25 cellular contexts compared by ENCODE assay signal in the genomic region with DNA sequence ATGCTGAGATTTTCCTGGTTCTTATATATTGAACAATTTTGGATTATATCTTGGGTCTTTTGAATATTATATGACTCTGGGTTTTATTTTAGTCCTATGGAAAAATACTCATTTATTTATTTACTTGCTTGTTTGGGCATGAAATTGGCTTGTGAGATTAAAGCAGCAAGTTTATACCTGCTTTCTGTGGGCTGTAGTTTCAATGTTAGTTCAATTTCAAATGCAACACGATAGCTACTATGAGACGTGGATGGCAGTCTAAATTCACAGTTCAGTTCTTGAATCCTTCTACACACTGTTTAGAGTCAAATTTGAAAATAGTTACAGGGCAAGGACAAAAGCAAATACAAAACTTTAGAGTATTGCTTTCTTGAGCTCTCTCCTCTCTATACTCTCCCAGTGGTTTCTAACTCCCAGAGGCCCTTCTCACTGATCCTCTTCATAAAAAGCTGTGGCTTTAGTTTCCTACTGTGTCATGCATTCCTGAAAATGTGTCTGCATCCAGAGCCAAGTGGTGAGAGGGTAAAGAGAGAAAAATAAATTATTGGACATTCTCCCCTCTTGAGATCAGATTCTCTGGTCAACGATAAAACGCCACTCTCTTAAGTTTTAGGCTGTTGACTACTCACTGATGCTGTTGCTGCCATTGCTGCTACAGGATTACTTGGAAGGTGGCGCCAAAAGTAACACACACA. TPM values are rescaled to one million over a fixed set of nuclear protein-coding genes. Genes with fewer than 3 reads are reported as not detected.
DNase-seq lines count a peak whose midpoint lies in the region; ATAC-seq and TF ChIP-seq lines count a peak whose summit lies in the region.
"Had no signal": no experiment of that assay in that cellular context is flagged by ENCODE, and none has a peak within 500 bp of the region (broad histone marks: within the 10 kb centered on the region; RNA-seq: fewer than 3 reads in every experiment).

No MANE protein-coding gene starts in this region.

- no peak overlapping the region for H3K18ac ChIP-seq in H9 (ENCODE audit: insufficient read length, low read depth, low read length)

- no peaks in the 10 kb centered on the region for H3K9me3 ChIP-seq in H9 (ENCODE audit: control insufficient read depth, low read depth, low read length)
- H3K9me3 ChIP-seq: A549, left lung, SJCRH30, transverse colon had no signal

- H3K4me3 Mint-ChIP-seq in H9, result no peak overlapping the region
- H3K4me3 Mint-ChIP-seq in activated CD8-positive, alpha-beta T cell treated with anti-CD3 and anti-CD28 coated beads, Interleukin-2, amount 10 ng/mL, durations not matched to agents 7 days and 5 days, result no peak overlapping the region
- H3K4me3 Mint-ChIP-seq: CD4-positive, alpha-beta T cell had no signal

- H3K4ac ChIP-seq in H9 (ENCODE audit: low read depth, low read length), result no peak overlapping the region

- no peak overlapping the region for H2BK20ac ChIP-seq in H9 (ENCODE audit: low read depth, low read length, poor library complexity, severe bottlenecking)

- DNase-seq in AG08395 (ENCODE audit: low spot score) (peak; percentile 30), H9 (no peak), astrocyte of the hippocampus (ENCODE audit: low read depth, low spot score) (peak; percentile 37), foreskin keratinocyte (peak; percentile 42 to 75), T1000 (lab: John Stamatoyannopoulos, UW) (no peak)
- DNase-seq in activated CD8-positive, alpha-beta T cell treated with anti-CD3 and anti-CD28 coated beads, Interleukin-2, amount 10 ng/mL, durations not matched to agents 7 days and 5 days, result no peak
- DNase-seq: activated CD8-positive, alpha-beta memory T cell treated with anti-CD3 and anti-CD28 coated beads, Interleukin-2, amount 50 U/mL, for 4 hours; activated effector memory CD4-positive, alpha-beta T cell treated with anti-CD3 and anti-CD28 coated beads, Interleukin-2, amount 50 U/mL, for 16 hours; amniotic stem cell; CD4-positive, alpha-beta T cell; HCEC 1CT; KBM-7; left lung; NCI-H1105 treated with DMSO at 0.1 percent for 48 hours; NCI-H2171 treated with DMSO at 0.1 percent for 48 hours; NCI-H748 treated with DMSO at 0.1 percent for 48 hours; PC-3; right cardiac atrium; stimulated activated naive CD8-positive, alpha-beta T cell treated with anti-CD3 and anti-CD28 coated beads, Interleukin-15, Interleukin-2, amounts not matched to agents 100 U/mL and 50 U/mL, for 24 hours; T-helper 2 cell; transverse colon had no signal

- CTCF ChIA-PET in activated CD8-positive, alpha-beta T cell treated with anti-CD3 and anti-CD28 coated beads, Interleukin-2, amount 10 ng/mL, durations not matched to agents 7 days and 5 days (lab: Charles Lee), result no interaction called here

- no peaks in the 10 kb centered on the region for H3K27me3 ChIP-seq in H9 (ENCODE audit: insufficient read depth, low read length)
- no peaks in the 10 kb centered on the region for H3K27me3 ChIP-seq in foreskin keratinocyte
- H3K27me3 ChIP-seq: SJCRH30, transverse colon had no signal

- no peak overlapping the region for H4K8ac ChIP-seq in H9 (replicated peaks; ENCODE audit: insufficient read length, low read depth, low read length)

- H3K36me3 Mint-ChIP-seq in H9 (ENCODE audit: insufficient read depth in 1 of 3, low read depth in 3 of 3), result no peaks in the 10 kb centered on the region
- no peaks in the 10 kb centered on the region for H3K36me3 Mint-ChIP-seq in activated CD8-positive, alpha-beta T cell treated with anti-CD3 and anti-CD28 coated beads, Interleukin-2, amount 10 ng/mL, durations not matched to agents 7 days and 5 days (ENCODE audit: low read depth)

- no peak overlapping the region for H2BK12ac ChIP-seq in H9 (ENCODE audit: insufficient read length, low read depth, low read length)

- H3K14ac ChIP-seq in H9 (ENCODE audit: insufficient read depth, low read length), result no peak overlapping the region

- no peaks in the 10 kb centered on the region for H3K79me2 ChIP-seq in H9 (ENCODE audit: insufficient read depth, low read length)

- no peaks in the 10 kb centered on the region for H3K9me3 Mint-ChIP-seq in H9
- no peaks in the 10 kb centered on the region for H3K9me3 Mint-ChIP-seq in activated CD8-positive, alpha-beta T cell treated with anti-CD3 and anti-CD28 coated beads, Interleukin-2, amount 10 ng/mL, durations not matched to agents 7 days and 5 days (ENCODE audit: insufficient read depth)
- H3K9me3 Mint-ChIP-seq: CD4-positive, alpha-beta T cell had no signal

- H2AK5ac ChIP-seq in H9 (ENCODE audit: insufficient read length, low read length), result no peak overlapping the region

- H3K79me1 ChIP-seq in H9 (ENCODE audit: insufficient read depth, low read depth, low read length, poor library complexity, severe bottlenecking), result no peaks in the 10 kb centered on the region

- H2AFZ ChIP-seq in H9 (ENCODE audit: low read length), result no peak overlapping the region

- peaks cover 0 to 3% of the 10 kb centered on the region in 2 experiments; a peak in 2 of 4 replicates for H3K4me1 Mint-ChIP-seq in H9
- H3K4me1 Mint-ChIP-seq in activated CD8-positive, alpha-beta T cell treated with anti-CD3 and anti-CD28 coated beads, Interleukin-2, amount 10 ng/mL, durations not matched to agents 7 days and 5 days (ENCODE audit: low read depth), result peaks cover 6% of the 10 kb centered on the region

- H3K27ac ChIP-seq in H9 (ENCODE audit: insufficient read length, low read depth, low read length) (no peak overlapping the region), foreskin keratinocyte (no peak overlapping the region)
- H3K27ac ChIP-seq: A549, left lung, SJCRH30, transverse colon had no signal

- no peak overlapping the region for H3K23ac ChIP-seq in H9 (ENCODE audit: insufficient read length, low read depth, low read length)

- H4K5ac ChIP-seq in H9 (ENCODE audit: insufficient read length, low read depth, low read length), result no peak overlapping the region

- no CpG with 5 or more reads among the region's 5 CpGs for WGBS in H9 (ENCODE audit: extremely low coverage, insufficient read length, low lambda C conversion rate)

- H3K23me2 ChIP-seq in H9 (ENCODE audit: insufficient read length, low read depth, low read length, poor library complexity, severe bottlenecking), result no peaks in the 10 kb centered on the region

- H2BK5ac ChIP-seq in H9 (ENCODE audit: insufficient read length, low read length), result no peak overlapping the region

- TF ChIP-seq CTCF in H9 (conservative IDR thresholded peaks at IDR 0.05), result no peak
- TF ChIP-seq CTCF in foreskin keratinocyte (conservative IDR thresholded peaks at IDR 0.05), result no peak

- no peak overlapping the region for H3K56ac ChIP-seq in H9 (ENCODE audit: insufficient read length, low read depth, low read length)

- H3K27ac Mint-ChIP-seq in H9, result peak overlapping the region in 2 of 3 experiments; percentile 31 to 44; a peak in 2 of 7 replicates
- H3K27ac Mint-ChIP-seq in activated CD8-positive, alpha-beta T cell treated with anti-CD3 and anti-CD28 coated beads, Interleukin-2, amount 10 ng/mL, durations not matched to agents 7 days and 5 days, result no peak overlapping the region
- H3K27ac Mint-ChIP-seq: CD4-positive, alpha-beta T cell had no signal

- POLR2A ChIA-PET in activated CD8-positive, alpha-beta T cell treated with anti-CD3 and anti-CD28 coated beads, Interleukin-2, amount 10 ng/mL, durations not matched to agents 7 days and 5 days (lab: Charles Lee), result no interaction called here

- peak; percentile 44 for ATAC-seq in foreskin keratinocyte
- no peak for ATAC-seq in HG03139 (IDR thresholded peaks at IDR 0.05; ENCODE audit: unreplicated experiment)
- ATAC-seq in activated CD8-positive, alpha-beta T cell treated with anti-CD3 and anti-CD28 coated beads, Interleukin-2, amount 10 ng/mL, durations not matched to agents 7 days and 5 days, result no peak
- no peak for ATAC-seq in GM19035 (IDR thresholded peaks at IDR 0.05; ENCODE audit: unreplicated experiment)
- ATAC-seq: A549; left lung; PC-3; right cardiac atrium; stimulated activated naive CD8-positive, alpha-beta T cell treated with anti-CD3 and anti-CD28 coated beads, Interleukin-15, Interleukin-2, amounts not matched to agents 100 U/mL and 50 U/mL, for 24 hours had no signal

- no peak overlapping the region for H2BK15ac ChIP-seq in H9 (ENCODE audit: low read depth, low read length)

- no peak overlapping the region for H3T11ph ChIP-seq in H9 (ENCODE audit: low read length)

- no peak overlapping the region for H3K4me2 ChIP-seq in H9 (ENCODE audit: insufficient read depth, insufficient read length, low read length)
- H3K4me2 ChIP-seq: A549 had no signal

- H4K91ac ChIP-seq in H9 (ENCODE audit: insufficient read length, low read depth, low read length), result no peak overlapping the region

- H3K9ac ChIP-seq in H9 (ENCODE audit: extremely low read depth, insufficient read length, low read length), result no peak overlapping the region

- H3K27me3 Mint-ChIP-seq in H9 (ENCODE audit: low read depth), result no peaks in the 10 kb centered on the region
- no peaks in the 10 kb centered on the region for H3K27me3 Mint-ChIP-seq in activated CD8-positive, alpha-beta T cell treated with anti-CD3 and anti-CD28 coated beads, Interleukin-2, amount 10 ng/mL, durations not matched to agents 7 days and 5 days (ENCODE audit: low read depth)
- H3K27me3 Mint-ChIP-seq: CD4-positive, alpha-beta T cell had no signal

- H4K20me1 ChIP-seq in H9 (ENCODE audit: control insufficient read depth, insufficient read depth, insufficient read length), result no peaks in the 10 kb centered on the region

- H3K4me1 ChIP-seq in H9 (ENCODE audit: insufficient read depth, low read length) (no peaks in the 10 kb centered on the region), foreskin keratinocyte (peaks cover 8% of the 10 kb centered on the region)
- H3K4me1 ChIP-seq: A549, left lung, SJCRH30, transverse colon had no signal

- H2BK120ac ChIP-seq in H9 (ENCODE audit: low read depth, low read length, poor library complexity, severe bottlenecking), result no peak overlapping the region

RNA-seq across cellular contexts. Expression of a gene that starts 34.4 kb away (rescaled TPM):
- total RNA-seq in H9 (2021) (24.9 and 26.5 TPM in 2 replicates), foreskin keratinocyte (24.8 and 25.5 TPM in 2 replicates)
- 10.1 and 11.0 TPM in 2 replicates for polyA plus RNA-seq in foreskin keratinocyte
- total RNA-seq in activated CD8-positive, alpha-beta T cell treated with anti-CD3 and anti-CD28 coated beads, Interleukin-2, amount 10 ng/mL, durations not matched to agents 7 days and 5 days, result 10 to 100 TPM; 17.7 to 20.3 TPM

Comparison
In these comparisons a context has a peak if more than half of its experiments do, and no peak if none do; other contexts are left out.
1. DNase-seq: peak in AG08395 (single experiment), astrocyte of the hippocampus (single experiment) and foreskin keratinocyte (2 of 2); none in H9 (single experiment), T1000 (single experiment) and activated CD8-positive, alpha-beta T cell treated with anti-CD3 and anti-CD28 coated beads, Interleukin-2, amount 10 ng/mL, durations not matched to agents 7 days and 5 days (single experiment).